1 cellular context compared by ENCODE assay signal in genomic region chr2:20027715-20028434, GRCh38.
TF ChIP-seq lines count a peak whose summit lies in the region.

No MANE protein-coding gene starts in this region.

TF ChIP-seq in SK-N-SH treated with all-trans-retinoic acid at 6 μM for 48 hours, 23 proteins besides CTCF, POLR2A, EP300 and RAD21 (continued from another document):
- TF ChIP-seq ESRRG (CRISPR knock-in tag; IDR thresholded peaks at IDR 0.05) = no peak
- no peak for TF ChIP-seq ZNF8 (CRISPR knock-in tag; IDR thresholded peaks at IDR 0.05)
- no peak for TF ChIP-seq SNAI2 (CRISPR knock-in tag; IDR thresholded peaks at IDR 0.05)
